In the genomic region with DNA sequence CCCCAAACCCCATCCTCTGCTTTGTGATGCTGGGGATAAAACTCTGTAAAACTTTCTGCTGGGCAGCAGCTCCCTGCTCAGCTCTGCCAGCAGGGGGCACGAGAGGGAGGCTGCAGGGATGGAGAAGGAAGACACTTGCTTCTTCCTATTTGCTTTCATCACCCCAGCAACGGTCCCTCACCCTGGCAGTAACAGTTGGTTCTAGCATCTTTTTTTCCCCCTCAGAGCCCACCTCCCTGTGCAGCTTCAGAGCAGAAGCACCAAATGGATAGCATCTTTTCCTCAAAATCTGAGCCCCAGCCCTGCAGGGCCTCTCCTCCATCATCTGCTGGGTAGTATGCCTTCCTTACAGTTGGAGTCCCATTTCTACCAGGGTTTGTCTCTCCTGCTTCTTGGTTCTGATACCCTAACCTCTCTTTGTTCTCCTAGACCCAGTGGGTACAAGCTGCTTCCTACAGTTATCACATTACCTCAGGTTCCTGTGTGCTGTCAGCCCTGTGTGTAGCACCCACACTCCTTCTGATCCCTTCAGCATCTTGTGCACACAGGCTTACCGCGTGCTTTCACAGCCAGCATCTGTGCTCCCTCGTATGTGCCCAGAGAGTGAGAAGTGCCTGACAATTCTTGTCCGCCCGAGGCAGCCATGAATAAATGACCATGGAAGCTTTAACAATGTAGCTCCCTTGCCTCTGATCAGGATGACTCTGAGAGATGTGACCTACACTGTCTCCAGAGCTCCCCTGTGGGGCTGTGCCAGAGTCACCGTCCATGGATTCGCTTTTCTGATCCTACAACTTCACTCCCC, we compare ENCODE assay signal across 9 cellular contexts. TPM values are rescaled to one million over a fixed set of nuclear protein-coding genes. Genes with fewer than 3 reads are reported as not detected.
DNase-seq lines count a peak whose midpoint lies in the region; FAIRE-seq and TF ChIP-seq lines count a peak whose summit lies in the region.
"Had no signal": no experiment of that assay in that cellular context is flagged by ENCODE, and none has a peak within 500 bp of the region (broad histone marks: within the 10 kb centered on the region; RNA-seq: fewer than 3 reads in every experiment).

No MANE protein-coding gene starts in this region.

- no peak for TF ChIP-seq EP300 in transverse colon (IDR thresholded peaks at IDR 0.05; ENCODE audit: low read depth)

- H4K20me1 ChIP-seq in KMS-11 (ENCODE audit: insufficient read depth), result no peaks in the 10 kb centered on the region

- peak; percentile 94 for FAIRE-seq in GM19239 (lab: Jason Lieb, UNC)

- WGBS in transverse colon (ENCODE audit: low coverage in 1 of 2), 2 donors, result 69 to 82% methylated on average over 8 to 9 of the region's 9 CpGs

- in situ Hi-C loops in transverse colon (cut with MboI; ENCODE audit: low pct_ligation_motif_present in 1 of 4, low pct_unique_long_range_greater_than_20kb in 1 of 4, low sequenced_read_pairs in 3 of 4), result loop anchor here (5.0 to 25.0 kb wide), 8 partner anchors 137 to 263 kb away; a partner anchor contains a TSS

- no peaks in the 10 kb centered on the region for H3K9me3 ChIP-seq in parathyroid adenoma (ENCODE audit: control insufficient read depth, low read length)
- H3K9me3 ChIP-seq in transverse colon, result no peaks in the 10 kb centered on the region

- no peaks in the 10 kb centered on the region for H3K36me3 ChIP-seq in KMS-11 (ENCODE audit: insufficient read depth)
- no peaks in the 10 kb centered on the region for H3K36me3 ChIP-seq in parathyroid adenoma (ENCODE audit: control insufficient read depth, insufficient read depth, low read length)
- no peaks in the 10 kb centered on the region for H3K36me3 ChIP-seq in transverse colon

- DNase-seq in C1 segment of cervical spinal cord (lab: John Stamatoyannopoulos, UW), result peak in 11 of 14 donors; percentile 8 to 77 (median 47)
- peak; percentile 60 for DNase-seq in GM19239 (ENCODE audit: insufficient read length, low spot score)
- DNase-seq in SK-N-DZ (ENCODE audit: low spot score), result peak; percentile 58
- DNase-seq in activated gamma-delta T cell (lab: John Stamatoyannopoulos, UW), result peak; percentile 21
- peak; percentile 61 to 91 for DNase-seq in foreskin fibroblast
- peak; percentile 81 for DNase-seq in transverse colon

- no peak for TF ChIP-seq POLR2A in transverse colon (IDR thresholded peaks at IDR 0.05)

- H3K4me3 ChIP-seq in KMS-11 (IDR thresholded peaks at IDR 0.05; ENCODE audit: insufficient read depth, low read depth, low read length), result no peak overlapping the region
- peak overlapping the region; percentile 18 to 28 for H3K4me3 ChIP-seq in foreskin fibroblast (ENCODE audit: low read depth in 1 of 2, low read length in 2 of 2)
- H3K4me3 ChIP-seq in parathyroid adenoma (ENCODE audit: low read depth, low read length), result no peak overlapping the region
- H3K4me3 ChIP-seq in transverse colon, result no peak overlapping the region

- H2AFZ ChIP-seq in KMS-11 (ENCODE audit: low read depth) (no peak overlapping the region), parathyroid adenoma (no peak overlapping the region)

- TF ChIP-seq CTCF in KMS-11 (conservative IDR thresholded peaks at IDR 0.05; ENCODE audit: low read depth, low read length), result peak; percentile 72
- peak; percentile 99 for TF ChIP-seq CTCF in foreskin fibroblast (IDR thresholded peaks at IDR 0.05; ENCODE audit: low read depth, low read length)
- TF ChIP-seq CTCF in parathyroid adenoma (IDR thresholded peaks at IDR 0.05), result peak; percentile 84
- peak; percentile 86 to 95 (median 87) for TF ChIP-seq CTCF in transverse colon (IDR thresholded peaks at IDR 0.05)

- H3K27ac ChIP-seq in KMS-11 (peak overlapping the region; percentile 13; the same call in 1 of the 2 replicates), parathyroid adenoma (no peak overlapping the region), transverse colon (peak overlapping the region in 1 of 4 donors; percentile 27)

- intact Hi-C loops in transverse colon (cut with DNase I; ENCODE audit: low total_unique reads), result no loop called here

- H3K9ac ChIP-seq in KMS-11 (no peak overlapping the region), parathyroid adenoma (no peak overlapping the region)

- no peaks in the 10 kb centered on the region for H3K4me1 ChIP-seq in KMS-11 (ENCODE audit: low read depth, poor library complexity, severe bottlenecking)
- no peaks in the 10 kb centered on the region for H3K4me1 ChIP-seq in parathyroid adenoma
- peaks cover 0 to 12% (median 5%) of the 10 kb centered on the region in 4 donors for H3K4me1 ChIP-seq in transverse colon

- H3K79me2 ChIP-seq in KMS-11 (ENCODE audit: insufficient read depth, low read depth) (no peaks in the 10 kb centered on the region; the same call in 1 of the 2 replicates), parathyroid adenoma (no peaks in the 10 kb centered on the region)

- H3K27me3 ChIP-seq in KMS-11 (ENCODE audit: insufficient read depth, low read depth) (no peaks in the 10 kb centered on the region), parathyroid adenoma (ENCODE audit: control insufficient read depth, insufficient read depth, low read length) (no peaks in the 10 kb centered on the region), transverse colon (no peaks in the 10 kb centered on the region)

- no peak overlapping the region for H3K4me2 ChIP-seq in KMS-11
- H3K4me2 ChIP-seq in parathyroid adenoma (ENCODE audit: low read length), result no peak overlapping the region

RNA-seq across cellular contexts. Expression of a gene that starts 14.5 kb away (rescaled TPM):
- 19.5 and 22.4 TPM in 2 replicates for polyA plus RNA-seq in SK-N-DZ (2014; cell fraction: cytosol; rRNA removed)
- polyA plus RNA-seq in SK-N-DZ (2014; cell fraction: nucleus; rRNA removed), result 10.6 and 23.0 TPM in 2 replicates
- 10 to 100 TPM in 1 of 4 donors, 1 to 10 TPM in 1, under 1 TPM in 1, not detected in 1; 0.64 to 33.0 (median 2.2) TPM for total RNA-seq in transverse colon
- polyA plus RNA-seq: IgD-negative memory B cell had no signal

RNA-seq across cellular contexts. Expression of a gene that starts 29.1 kb away (rescaled TPM):
- not detected in 2 replicates for polyA plus RNA-seq in SK-N-DZ (2014; cell fraction: cytosol; rRNA removed)
- not detected in 2 replicates for polyA plus RNA-seq in SK-N-DZ (2014; cell fraction: nucleus; rRNA removed)
- total RNA-seq in transverse colon, result not detected
- polyA plus RNA-seq: IgD-negative memory B cell had no signal

RNA-seq across cellular contexts. Expression of a gene that starts 34.3 kb away (rescaled TPM):
- polyA plus RNA-seq in SK-N-DZ (2014; cell fraction: cytosol; rRNA removed), result not detected in 2 replicates
- polyA plus RNA-seq in SK-N-DZ (2014; cell fraction: nucleus; rRNA removed), result not detected in 2 replicates
- not detected for total RNA-seq in transverse colon
- polyA plus RNA-seq: IgD-negative memory B cell had no signal

Comparison
In these comparisons a context has a peak if more than half of its experiments do, and no peak if none do; other contexts are left out.
1. DNase-seq: peak in every context shown above with its lines; median percentile 81 in transverse colon; 76 in foreskin fibroblast; 60 in GM19239; 58 in SK-N-DZ; 47 in C1 segment of cervical spinal cord; 21 in activated gamma-delta T cell.
2. H3K4me3 ChIP-seq: peak in foreskin fibroblast (2 of 2); none in KMS-11 (single experiment), parathyroid adenoma (single experiment) and transverse colon (0 of 4).
3. Peak in every context shown above with its lines, with median percentiles within 50 percentile points of each other: CTCF ChIP-seq.